Comparison of ENCODE assay signal across 17 cellular contexts in genomic region chr7:28618383-28618782, GRCh38.
A peak's percentile ranks its signal among the peaks of the same experiment; 100 is the strongest.
DNase-seq lines count a peak whose midpoint lies in the region; ATAC-seq and TF ChIP-seq lines count a peak whose summit lies in the region.
"Had no signal": no experiment of that assay in that cellular context is flagged by ENCODE, and none has a peak within 500 bp of the region (broad histone marks: within the 10 kb centered on the region; RNA-seq: fewer than 3 reads in every experiment).

No MANE protein-coding gene starts in this region.

- H3K79me2 ChIP-seq in PC-9 (ENCODE audit: low read depth) (no peaks in the 10 kb centered on the region), hepatocyte (no peaks in the 10 kb centered on the region)

- H2AFZ ChIP-seq in PC-9, result no peak overlapping the region
- no peak overlapping the region for H2AFZ ChIP-seq in hepatocyte

- H3K4me1 ChIP-seq in A673 (ENCODE audit: insufficient read depth, low read length, poor library complexity, severe bottlenecking), result no peaks in the 10 kb centered on the region
- peaks cover 23% of the 10 kb centered on the region for H3K4me1 ChIP-seq in PC-9 (replicated peaks; ENCODE audit: insufficient read depth)
- H3K4me1 ChIP-seq in hepatocyte (ENCODE audit: insufficient read depth), result no peaks in the 10 kb centered on the region
- no peaks in the 10 kb centered on the region for H3K4me1 ChIP-seq in spleen

- DNase-seq in A673 (ENCODE audit: low spot score) (peak; percentile 10), Calu3 (peak; percentile 37), PC-9 (peak; percentile 22 to 67), hepatocyte (ENCODE audit: low spot score) (no peak), spleen (no peak)
- DNase-seq: ACHN; CD8-positive, alpha-beta memory T cell; HCEC 1CT; NCI-H187; NCI-H510A had no signal

- no peaks in the 10 kb centered on the region for H3F3A ChIP-seq in PC-9 (ENCODE audit: insufficient read depth, low read depth)

- intact Hi-C loops in A673 (cut with micrococcal nuclease; ENCODE audit: unreplicated experiment) (no loop called here), Calu3 (cut with micrococcal nuclease; ENCODE audit: unreplicated experiment) (no loop called here), PC-9 (cut with micrococcal nuclease; ENCODE audit: unreplicated experiment) (loop anchor here (10.0 kb wide), 1 partner anchor 574 kb away; no protein-coding TSS in a partner anchor), spleen (cut with DNase I; ENCODE audit: low total_unique reads) (loop anchor here (10.0 kb wide), 1 partner anchor 236 kb away; no protein-coding TSS in a partner anchor)

- CTCF ChIA-PET in A673 (lab: Charles Lee), result no interaction called here
- CTCF ChIA-PET in Calu3 (lab: Charles Lee), result interaction anchor here (0.6 to 1.2 kb wide), 3 partner anchors 9 to 1682 kb away, joined by 3 to 5 read pairs (median 3); no protein-coding TSS in a partner anchor
- CTCF ChIA-PET in PC-9 (lab: Charles Lee), result no interaction called here

- BruUV-seq in A673 (replicated peaks; lab: Mats Ljungman, UMichigan) (no TSS peak), Calu3 (replicated peaks; lab: Mats Ljungman, UMichigan) (no TSS peak), PC-9 (replicated peaks; lab: Mats Ljungman, UMichigan) (no TSS peak)

- no peak for TF ChIP-seq CTCF in A673 (conservative IDR thresholded peaks at IDR 0.05; ENCODE audit: low read depth, low read length)
- no peak for TF ChIP-seq CTCF in Calu3 (IDR thresholded peaks at IDR 0.05; ENCODE audit: unreplicated experiment)
- no peak for TF ChIP-seq CTCF in PC-9 (conservative IDR thresholded peaks at IDR 0.05)
- no peak for TF ChIP-seq CTCF in hepatocyte (IDR thresholded peaks at IDR 0.05; ENCODE audit: poor library complexity)
- TF ChIP-seq CTCF in spleen (IDR thresholded peaks at IDR 0.05 in 8 of 11, conservative IDR thresholded peaks at IDR 0.05 in 3 of 11), result no peak

- H3K4me3 ChIP-seq in A673 (ENCODE audit: low read depth, low read length, poor library complexity, severe bottlenecking), result no peak overlapping the region
- no peak overlapping the region for H3K4me3 ChIP-seq in PC-9
- no peak overlapping the region for H3K4me3 ChIP-seq in hepatocyte
- H3K4me3 ChIP-seq in spleen, result no peak overlapping the region
- H3K4me3 ChIP-seq: GM12878, K562, SK-N-MC had no signal

- H3K4me2 ChIP-seq in PC-9, result no peak overlapping the region
- no peak overlapping the region for H3K4me2 ChIP-seq in hepatocyte

- TF ChIP-seq POLR2A in spleen (IDR thresholded peaks at IDR 0.05), result no peak

- H3K36me3 ChIP-seq in A673 (ENCODE audit: insufficient read depth, low read length, poor library complexity, severe bottlenecking) (no peaks in the 10 kb centered on the region), PC-9 (ENCODE audit: low read depth) (no peaks in the 10 kb centered on the region), hepatocyte (replicated peaks; ENCODE audit: insufficient read depth, low read depth) (no peaks in the 10 kb centered on the region), spleen (no peaks in the 10 kb centered on the region)

- H3K9me3 ChIP-seq in A673 (ENCODE audit: low read depth, low read length, poor library complexity, severe bottlenecking), result no peaks in the 10 kb centered on the region
- peaks cover 4% of the 10 kb centered on the region; the same call in 1 of the 2 replicates for H3K9me3 ChIP-seq in PC-9 (ENCODE audit: insufficient read depth, low read depth)
- H3K9me3 ChIP-seq in hepatocyte (ENCODE audit: low read depth), result no peaks in the 10 kb centered on the region
- no peaks in the 10 kb centered on the region for H3K9me3 ChIP-seq in spleen

- no peak overlapping the region for H3K4me3 Mint-ChIP-seq in Calu3 (ENCODE audit: low read depth, unreplicated experiment)
- H3K4me3 Mint-ChIP-seq: B cell; CD8-positive, alpha-beta memory T cell had no signal

- peaks cover 11% of the 10 kb centered on the region for H3K36me3 Mint-ChIP-seq in Calu3 (ENCODE audit: insufficient read depth, unreplicated experiment)
- H3K36me3 Mint-ChIP-seq: CD8-positive, alpha-beta memory T cell had no signal

- POLR2A ChIA-PET in A673 (lab: Charles Lee; ENCODE audit: low non-redundant PET) (no interaction called here), PC-9 (lab: Charles Lee; ENCODE audit: unreplicated experiment) (no interaction called here)

- no peaks in the 10 kb centered on the region for H3K27me3 ChIP-seq in A673 (replicated peaks; ENCODE audit: insufficient read depth, low read depth, low read length, poor library complexity)
- H3K27me3 ChIP-seq in PC-9 (ENCODE audit: insufficient read depth, low read depth), result no peaks in the 10 kb centered on the region
- H3K27me3 ChIP-seq in hepatocyte, result no peaks in the 10 kb centered on the region
- no peaks in the 10 kb centered on the region for H3K27me3 ChIP-seq in spleen (replicated peaks in 1 of 7)

- no peak overlapping the region for H3K27ac ChIP-seq in A673 (ENCODE audit: low read depth, low read length, poor library complexity, severe bottlenecking)
- H3K27ac ChIP-seq in PC-9, result no peak overlapping the region
- H3K27ac ChIP-seq in hepatocyte, result peak overlapping the region; percentile 58
- no peak overlapping the region for H3K27ac ChIP-seq in spleen
- H3K27ac ChIP-seq: HL-60, SK-N-MC had no signal

- peak overlapping the region; percentile 68 for H3K27ac Mint-ChIP-seq in Calu3 (ENCODE audit: unreplicated experiment)
- H3K27ac Mint-ChIP-seq: B cell; CD8-positive, alpha-beta memory T cell had no signal

- H4K20me1 ChIP-seq in PC-9 (ENCODE audit: insufficient read depth) (no peaks in the 10 kb centered on the region), hepatocyte (ENCODE audit: insufficient read depth, poor library complexity, severe bottlenecking) (no peaks in the 10 kb centered on the region)

- no peak for ATAC-seq in GM18870 (IDR thresholded peaks at IDR 0.05; ENCODE audit: unreplicated experiment)
- ATAC-seq in HG02642 (IDR thresholded peaks at IDR 0.05; ENCODE audit: poor library complexity, unreplicated experiment), result no peak
- ATAC-seq: GM12878, K562 had no signal

- H3K9me2 ChIP-seq in PC-9 (ENCODE audit: insufficient read depth) (no peaks in the 10 kb centered on the region), hepatocyte (replicated peaks; ENCODE audit: insufficient read depth) (no peaks in the 10 kb centered on the region)

- WGBS in hepatocyte (ENCODE audit: low lambda C conversion rate, missing lambda C conversion rate), result 47% methylated on average over 3 of the region's 3 CpGs
- WGBS in spleen, 5 donors, result 90 to 95% (median 93%) methylated on average over 3 of the region's 3 CpGs

- H3K27me3 Mint-ChIP-seq in Calu3 (ENCODE audit: unreplicated experiment), result no peaks in the 10 kb centered on the region
- H3K27me3 Mint-ChIP-seq: B cell; CD8-positive, alpha-beta memory T cell had no signal

- H3K4me1 Mint-ChIP-seq in Calu3 (ENCODE audit: low read depth, unreplicated experiment), result peaks cover 65% of the 10 kb centered on the region
- H3K4me1 Mint-ChIP-seq: B cell; CD8-positive, alpha-beta memory T cell had no signal

- H3K9me3 Mint-ChIP-seq in Calu3 (ENCODE audit: low read depth, unreplicated experiment), result no peaks in the 10 kb centered on the region

Comparison
In these comparisons a context has a peak if more than half of its experiments do, and no peak if none do; other contexts are left out.
1. DNase-seq: peak in A673 (single experiment), Calu3 (single experiment) and PC-9 (2 of 2); none in hepatocyte (single experiment) and spleen (single experiment).
2. intact Hi-C loops: an anchor here in PC-9 (10.0 kb wide) and spleen (10.0 kb wide); none called in A673 and Calu3.